ENCODE assay signal across 1 cellular context in genomic region chr20:46012926-46013825, GRCh38.
TF ChIP-seq lines count a peak whose summit lies in the region.

No MANE protein-coding gene starts in this region.

TF ChIP-seq in IMR-90, 13 proteins besides CTCF, POLR2A, EP300 and RAD21 (continued from another document):
- TF ChIP-seq FOS (IDR thresholded peaks at IDR 0.05; ENCODE audit: low read depth, low read length) (no peak), RFX5 (IDR thresholded peaks at IDR 0.05; ENCODE audit: low read depth, low read length) (no peak), MAZ (IDR thresholded peaks at IDR 0.05; ENCODE audit: borderline replicate concordance, low read depth, low read length) (no peak), MXI1 (IDR thresholded peaks at IDR 0.05; ENCODE audit: borderline replicate concordance, low read depth, low read length) (no peak), RCOR1 (IDR thresholded peaks at IDR 0.05; ENCODE audit: insufficient replicate concordance, low read length) (no peak)
- TF ChIP-seq, protein P1, sequence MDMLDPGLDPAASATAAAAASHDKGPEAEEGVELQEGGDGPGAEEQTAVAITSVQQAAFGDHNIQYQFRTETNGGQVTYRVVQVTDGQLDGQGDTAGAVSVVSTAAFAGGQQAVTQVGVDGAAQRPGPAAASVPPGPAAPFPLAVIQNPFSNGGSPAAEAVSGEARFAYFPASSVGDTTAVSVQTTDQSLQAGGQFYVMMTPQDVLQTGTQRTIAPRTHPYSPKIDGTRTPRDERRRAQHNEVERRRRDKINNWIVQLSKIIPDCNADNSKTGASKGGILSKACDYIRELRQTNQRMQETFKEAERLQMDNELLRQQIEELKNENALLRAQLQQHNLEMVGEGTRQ (IDR thresholded peaks at IDR 0.05; ENCODE audit: low read depth, low read length) = no peak
